In the genomic region with DNA sequence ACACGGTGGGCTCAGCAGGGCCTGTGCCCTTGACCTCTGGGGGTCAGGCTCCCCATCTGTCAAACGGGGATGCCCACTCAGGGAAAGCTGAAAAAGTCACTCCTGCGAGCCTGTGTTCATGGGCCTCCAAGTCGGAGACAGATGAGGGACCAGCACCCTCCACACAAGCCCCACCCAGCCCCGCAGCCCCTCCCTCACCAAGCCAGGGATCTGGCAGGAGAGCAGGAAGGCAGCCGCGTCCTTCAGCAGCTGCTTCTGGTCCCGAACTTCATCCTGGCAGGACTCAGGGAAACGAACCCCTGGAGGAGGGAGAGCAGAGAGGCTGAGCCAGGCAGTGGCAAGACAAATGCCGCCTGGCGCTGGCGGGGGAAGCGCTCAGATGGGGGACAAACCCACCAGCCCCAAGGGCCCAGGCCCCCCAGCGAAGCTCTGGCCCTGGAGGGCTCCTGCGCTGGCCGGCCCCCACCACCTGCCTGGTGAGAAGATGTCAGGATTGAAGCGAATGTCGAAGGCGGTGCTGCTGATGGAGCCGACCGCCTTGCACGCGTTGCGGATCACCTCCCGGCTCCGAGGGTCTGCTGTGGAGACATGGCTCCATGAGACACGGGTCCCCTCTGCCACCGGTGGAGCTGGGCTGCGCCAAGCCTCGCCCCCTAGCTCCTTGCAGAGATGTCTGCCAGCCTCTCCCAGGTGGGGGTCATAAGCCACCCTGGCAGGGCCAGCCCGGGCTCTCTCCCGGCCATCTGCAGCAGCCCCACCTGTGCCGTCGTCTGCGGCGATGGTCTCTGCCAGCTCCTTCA, we compare ENCODE assay signal across 16 cellular contexts. TPM values are rescaled to one million over a fixed set of nuclear protein-coding genes. Genes with fewer than 3 reads are reported as not detected.
DNase-seq lines count a peak whose midpoint lies in the region; ATAC-seq and TF ChIP-seq lines count a peak whose summit lies in the region.
"Had no signal": no experiment of that assay in that cellular context is flagged by ENCODE, and none has a peak within 500 bp of the region (broad histone marks: within the 10 kb centered on the region; RNA-seq: fewer than 3 reads in every experiment).

No MANE protein-coding gene starts in this region.

- TF ChIP-seq EP300 in sigmoid colon (IDR thresholded peaks at IDR 0.05), result no peak

- peaks cover 12% of the 10 kb centered on the region for H3K36me3 ChIP-seq in endodermal cell (ENCODE audit: control insufficient read depth, insufficient read depth, low read length)
- peaks cover 63 to 100% (median 82%) of the 10 kb centered on the region in 4 donors for H3K36me3 ChIP-seq in sigmoid colon

- TF ChIP-seq POLR2A in sigmoid colon (IDR thresholded peaks at IDR 0.05), result no peak

- ATAC-seq in GM21390 (IDR thresholded peaks at IDR 0.05; ENCODE audit: unreplicated experiment), result no peak
- no peak for ATAC-seq in stimulated activated naive B cell treated with anti-CD40 and anti-IgM and Interleukin-4, amounts not matched to agents 10 μg/mL and 1 μg/mL and 100 μg/mL, for 72 hours (replicated peaks)
- ATAC-seq: activated naive CD4-positive, alpha-beta T cell treated with anti-CD3 and anti-CD28 coated beads, Interleukin-2, amount 50 U/mL, for 72 hours; HCT116; naive thymus-derived CD8-positive, alpha-beta T cell had no signal

- no peak overlapping the region for H3K4me3 Mint-ChIP-seq in endodermal cell
- H3K4me3 Mint-ChIP-seq in stimulated activated naive B cell treated with anti-CD40 and anti-IgM and Interleukin-4, amounts not matched to agents 10 μg/mL and 1 μg/mL and 100 μg/mL, for 72 hours, result no peak overlapping the region
- H3K4me3 Mint-ChIP-seq: naive thymus-derived CD8-positive, alpha-beta T cell had no signal

- H3K4me1 ChIP-seq in endodermal cell (ENCODE audit: control insufficient read depth, insufficient read depth, low read length), result no peaks in the 10 kb centered on the region
- H3K4me1 ChIP-seq in sigmoid colon, result no peaks in the 10 kb centered on the region

- H3K36me3 Mint-ChIP-seq in endodermal cell (ENCODE audit: low read depth), result peaks cover 28% of the 10 kb centered on the region
- peaks cover 37 to 42% of the 10 kb centered on the region in 2 donors for H3K36me3 Mint-ChIP-seq in stimulated activated naive B cell treated with anti-CD40 and anti-IgM and Interleukin-4, amounts not matched to agents 10 μg/mL and 1 μg/mL and 100 μg/mL, for 72 hours
- H3K36me3 Mint-ChIP-seq: activated naive CD4-positive, alpha-beta T cell treated with anti-CD3 and anti-CD28 coated beads, Interleukin-2, amount 50 U/mL, for 72 hours had no signal

- H3K27me3 ChIP-seq in endodermal cell (ENCODE audit: control insufficient read depth, insufficient read depth, low read length, poor library complexity, severe bottlenecking), result no peaks in the 10 kb centered on the region
- no peaks in the 10 kb centered on the region for H3K27me3 ChIP-seq in sigmoid colon

- TF ChIP-seq CTCF in endodermal cell (conservative IDR thresholded peaks at IDR 0.05) (no peak), sigmoid colon (IDR thresholded peaks at IDR 0.05) (no peak)

- no peak overlapping the region for H3K4me3 ChIP-seq in endodermal cell (ENCODE audit: low read length)
- H3K4me3 ChIP-seq in sigmoid colon, result no peak overlapping the region
- H3K4me3 ChIP-seq: lung had no signal

- WGBS in endodermal cell (ENCODE audit: insufficient coverage in 1 of 2, insufficient read length in 1 of 2), 2 experiments, result 91 to 98% methylated on average over 31 to 36 of the region's 36 CpGs
- WGBS in sigmoid colon, 2 donors, result 88 to 92% methylated on average over 36 of the region's 36 CpGs

- H3K9ac ChIP-seq in endodermal cell (ENCODE audit: extremely low read depth, low read length, poor library complexity, severe bottlenecking), result no peak overlapping the region

- H3K4me1 Mint-ChIP-seq in endodermal cell, result no peaks in the 10 kb centered on the region
- H3K4me1 Mint-ChIP-seq in stimulated activated naive B cell treated with anti-CD40 and anti-IgM and Interleukin-4, amounts not matched to agents 10 μg/mL and 1 μg/mL and 100 μg/mL, for 72 hours, result no peaks in the 10 kb centered on the region

- H3K27me3 Mint-ChIP-seq in endodermal cell (ENCODE audit: insufficient read depth), result no peaks in the 10 kb centered on the region
- no peaks in the 10 kb centered on the region for H3K27me3 Mint-ChIP-seq in stimulated activated naive B cell treated with anti-CD40 and anti-IgM and Interleukin-4, amounts not matched to agents 10 μg/mL and 1 μg/mL and 100 μg/mL, for 72 hours
- H3K27me3 Mint-ChIP-seq: naive thymus-derived CD8-positive, alpha-beta T cell had no signal

- H3K27ac Mint-ChIP-seq in endodermal cell, result no peak overlapping the region
- no peak overlapping the region for H3K27ac Mint-ChIP-seq in stimulated activated naive B cell treated with anti-CD40 and anti-IgM and Interleukin-4, amounts not matched to agents 10 μg/mL and 1 μg/mL and 100 μg/mL, for 72 hours
- H3K27ac Mint-ChIP-seq: activated naive CD4-positive, alpha-beta T cell treated with anti-CD3 and anti-CD28 coated beads, Interleukin-2, amount 50 U/mL, for 72 hours; naive thymus-derived CD8-positive, alpha-beta T cell had no signal

- H3K9me3 ChIP-seq in endodermal cell (ENCODE audit: control insufficient read depth, low read length) (no peaks in the 10 kb centered on the region), sigmoid colon (no peaks in the 10 kb centered on the region)

- H3K27ac ChIP-seq in endodermal cell (ENCODE audit: low read depth, low read length) (no peak overlapping the region), sigmoid colon (no peak overlapping the region)

- peak; percentile 3 for DNase-seq in activated CD4-positive, alpha-beta T cell treated with anti-CD3 and anti-CD28 coated beads for 1 hour
- DNase-seq in activated CD4-positive, alpha-beta T cell treated with anti-CD3 and anti-CD28 coated beads, Interleukin-2, amount 50 U/mL, for 4 hours, result no peak
- peak; percentile 7 for DNase-seq in GM19238 (ENCODE audit: insufficient read length, low spot score)
- DNase-seq in endodermal cell, result peak; percentile 46
- DNase-seq in sigmoid colon, result peak; percentile 68
- DNase-seq in stimulated activated CD4-positive, alpha-beta T cell treated with anti-CD3 and anti-CD28 coated beads, Interleukin-4, amount 100 ng/mL, for 1 hour, result no peak
- no peak for DNase-seq in stimulated activated naive B cell treated with anti-CD40 and anti-IgM and Interleukin-4, amounts not matched to agents 10 μg/mL and 1 μg/mL and 100 μg/mL, for 72 hours
- DNase-seq: foreskin fibroblast, NCI-H2107 had no signal

- H3K9me3 Mint-ChIP-seq in endodermal cell, result no peaks in the 10 kb centered on the region
- no peaks in the 10 kb centered on the region for H3K9me3 Mint-ChIP-seq in stimulated activated naive B cell treated with anti-CD40 and anti-IgM and Interleukin-4, amounts not matched to agents 10 μg/mL and 1 μg/mL and 100 μg/mL, for 72 hours
- H3K9me3 Mint-ChIP-seq: activated naive CD4-positive, alpha-beta T cell treated with anti-CD3 and anti-CD28 coated beads, Interleukin-2, amount 50 U/mL, for 72 hours; naive thymus-derived CD8-positive, alpha-beta T cell had no signal

- intact Hi-C loops in sigmoid colon (cut with DNase I), result no loop called here

RNA-seq across cellular contexts. Expression of gene CLUH, which starts 15.4 kb away (rescaled TPM):
- total RNA-seq in endodermal cell (10 to 100 TPM; 55.5 to 61.8 TPM), sigmoid colon (10 to 100 TPM; 26.3 to 70.9 (median 39.3) TPM)
- 27.4 TPM for polyA plus RNA-seq in endodermal cell (2013, experiment 1 of 2)
- polyA plus RNA-seq in endodermal cell (2013, experiment 2 of 2), result 21.7 TPM
- 100 to 1,000 TPM in 1 of 3 donors, 10 to 100 TPM in 2; 20.4 to 119 (median 27.0) TPM for polyA plus RNA-seq in sigmoid colon

RNA-seq across cellular contexts. Expression of gene CCDC92B, which starts 53.3 kb away (rescaled TPM):
- total RNA-seq in endodermal cell, result 1 to 10 TPM; 4.3 to 5.8 TPM
- 1.2 TPM for polyA plus RNA-seq in endodermal cell (2013, experiment 1 of 2)
- polyA plus RNA-seq in endodermal cell (2013, experiment 2 of 2), result 0.87 TPM
- total RNA-seq in sigmoid colon, result under 1 TPM in 1 of 4 donors, not detected in 3; 0.14 TPM
- under 1 TPM; under 0.01 to 0.77 (median 0.23) TPM for polyA plus RNA-seq in sigmoid colon
- total RNA-seq: A172, renal cortical epithelial cell had no signal
- polyA plus RNA-seq: naive thymus-derived CD8-positive, alpha-beta T cell had no signal

Comparison
In these comparisons a context has a peak if more than half of its experiments do, and no peak if none do; other contexts are left out.
1. DNase-seq: peak in activated CD4-positive, alpha-beta T cell treated with anti-CD3 and anti-CD28 coated beads for 1 hour (single experiment), GM19238 (single experiment), endodermal cell (single experiment) and sigmoid colon (single experiment); none in activated CD4-positive, alpha-beta T cell treated with anti-CD3 and anti-CD28 coated beads, Interleukin-2, amount 50 U/mL, for 4 hours (0 of 2), stimulated activated CD4-positive, alpha-beta T cell treated with anti-CD3 and anti-CD28 coated beads, Interleukin-4, amount 100 ng/mL, for 1 hour (single experiment) and stimulated activated naive B cell treated with anti-CD40 and anti-IgM and Interleukin-4, amounts not matched to agents 10 μg/mL and 1 μg/mL and 100 μg/mL, for 72 hours (single experiment).
2. RNA of gene CCDC92B, which starts 53.3 kb away (total RNA-seq): 4.3 to 5.8 TPM in endodermal cell; 0.14 TPM in sigmoid colon; every median in the first group is over 4 times any median in the second.